8 cellular contexts compared by ENCODE assay signal in genomic region chr10:121596668-121597503, GRCh38. TPM values are rescaled to one million over a fixed set of nuclear protein-coding genes. Genes with fewer than 3 reads are reported as not detected.
DNase-seq lines count a peak whose midpoint lies in the region; ATAC-seq and TF ChIP-seq lines count a peak whose summit lies in the region.

No MANE protein-coding gene starts in this region.

- H3K27ac Mint-ChIP-seq in activated naive CD8-positive, alpha-beta T cell treated with anti-CD3 and anti-CD28 coated beads, Interleukin-2, amount 10 ng/mL, durations not matched to agents 7 days and 5 days, result no peak overlapping the region
- H3K27ac Mint-ChIP-seq in activated naive CD8-positive, alpha-beta T cell treated with anti-CD3 and anti-CD28 coated beads for 36 hours, result no peak overlapping the region

- WGBS in upper lobe of left lung, 2 donors, result 4% methylated on average over 37 to 50 of the region's 54 CpGs

- POLR2A ChIA-PET in activated naive CD8-positive, alpha-beta T cell treated with anti-CD3 and anti-CD28 coated beads, Interleukin-2, amount 10 ng/mL, durations not matched to agents 7 days and 5 days (lab: Charles Lee), result no interaction called here

- H3K4me1 ChIP-seq in upper lobe of left lung, result peaks cover 4 to 34% (median 13%) of the 10 kb centered on the region in 4 donors

- H3K27me3 Mint-ChIP-seq in activated naive CD8-positive, alpha-beta T cell treated with anti-CD3 and anti-CD28 coated beads, Interleukin-2, amount 10 ng/mL, durations not matched to agents 7 days and 5 days, result peaks cover 51% of the 10 kb centered on the region
- H3K27me3 Mint-ChIP-seq in activated naive CD8-positive, alpha-beta T cell treated with anti-CD3 and anti-CD28 coated beads for 36 hours, result peaks cover 67% of the 10 kb centered on the region

- H3K9me3 Mint-ChIP-seq in activated naive CD8-positive, alpha-beta T cell treated with anti-CD3 and anti-CD28 coated beads, Interleukin-2, amount 10 ng/mL, durations not matched to agents 7 days and 5 days, result no peaks in the 10 kb centered on the region
- H3K9me3 Mint-ChIP-seq in activated naive CD8-positive, alpha-beta T cell treated with anti-CD3 and anti-CD28 coated beads for 36 hours, result no peaks in the 10 kb centered on the region

- TF ChIP-seq POLR2A in upper lobe of left lung (IDR thresholded peaks at IDR 0.05), result no peak

- H3K27ac ChIP-seq in dorsolateral prefrontal cortex (peak overlapping the region; percentile 83 to 99 (median 96)), upper lobe of left lung (peak overlapping the region in 3 of 4 donors; percentile 57 to 83 (median 65))

- TF ChIP-seq CTCF in dorsolateral prefrontal cortex (IDR thresholded peaks at IDR 0.05 in 54 of 56, conservative IDR thresholded peaks at IDR 0.05 in 2 of 56; ENCODE audit: low read depth in 1 of 56, partially characterized antibody in 56 of 56), result peak in 54 of 56 donors; percentile 19 to 81 (median 57)
- TF ChIP-seq CTCF in upper lobe of left lung (IDR thresholded peaks at IDR 0.05), result peak in 3 of 6 experiments; percentile 16 to 24 (median 16)

- H3K27me3 ChIP-seq in dorsolateral prefrontal cortex (peaks cover 0 to 24% (median 2%) of the 10 kb centered on the region in 45 donors), upper lobe of left lung (peaks cover 0 to 13% (median 1%) of the 10 kb centered on the region in 4 donors)

- no peaks in the 10 kb centered on the region for H3K36me3 ChIP-seq in upper lobe of left lung

- intact Hi-C loops in dorsolateral prefrontal cortex (cut with DNase I), result loop anchor here (2.0 to 10.0 kb wide), 8 partner anchors 64 to 650 kb away; no protein-coding TSS in a partner anchor

- no peak for ATAC-seq in activated naive CD8-positive, alpha-beta T cell treated with anti-CD3 and anti-CD28 coated beads, Interleukin-2, amount 10 ng/mL, durations not matched to agents 7 days and 5 days (ENCODE audit: low read depth)
- ATAC-seq in upper lobe of left lung (ENCODE audit: low FRiP score in 2 of 2), result peak in 1 of 2 donors; percentile 61

- peak overlapping the region; percentile 38 for H3K4me3 Mint-ChIP-seq in activated naive CD8-positive, alpha-beta T cell treated with anti-CD3 and anti-CD28 coated beads, Interleukin-2, amount 10 ng/mL, durations not matched to agents 7 days and 5 days
- no peak overlapping the region for H3K4me3 Mint-ChIP-seq in activated naive CD8-positive, alpha-beta T cell treated with anti-CD3 and anti-CD28 coated beads for 36 hours

- no peak for TF ChIP-seq EP300 in upper lobe of left lung (IDR thresholded peaks at IDR 0.05)

- DNase-seq in activated naive CD8-positive, alpha-beta T cell treated with anti-CD3 and anti-CD28 coated beads, Interleukin-2, amount 10 ng/mL, durations not matched to agents 7 days and 5 days, result no peak
- DNase-seq in activated naive CD8-positive, alpha-beta T cell treated with anti-CD3 and anti-CD28 coated beads for 36 hours, result no peak
- DNase-seq in dorsolateral prefrontal cortex (peak in 8 of 10 donors; percentile 9 to 80 (median 64)), medulla oblongata (ENCODE audit: extremely low spot score) (peak; percentile 84), upper lobe of left lung (peak in 1 of 2 donors; percentile 86), NCI-H2196 (lab: John Stamatoyannopoulos, UW; ENCODE audit: unreplicated experiment) (no peak), NCI-H446 treated with DMSO at 0.1 percent for 48 hours (lab: John Stamatoyannopoulos, UW) (no peak), epidermal melanocyte (ENCODE audit: insufficient read length, low spot score) (no peak)

- no peaks in the 10 kb centered on the region for H3K9me3 ChIP-seq in upper lobe of left lung

- peaks cover 4% of the 10 kb centered on the region for H3K4me1 Mint-ChIP-seq in activated naive CD8-positive, alpha-beta T cell treated with anti-CD3 and anti-CD28 coated beads, Interleukin-2, amount 10 ng/mL, durations not matched to agents 7 days and 5 days
- peaks cover 4% of the 10 kb centered on the region for H3K4me1 Mint-ChIP-seq in activated naive CD8-positive, alpha-beta T cell treated with anti-CD3 and anti-CD28 coated beads for 36 hours

- no peaks in the 10 kb centered on the region for H3K36me3 Mint-ChIP-seq in activated naive CD8-positive, alpha-beta T cell treated with anti-CD3 and anti-CD28 coated beads, Interleukin-2, amount 10 ng/mL, durations not matched to agents 7 days and 5 days
- H3K36me3 Mint-ChIP-seq in activated naive CD8-positive, alpha-beta T cell treated with anti-CD3 and anti-CD28 coated beads for 36 hours, result no peaks in the 10 kb centered on the region

- H3K4me3 ChIP-seq in dorsolateral prefrontal cortex (peak overlapping the region; percentile 49 to 88 (median 75)), upper lobe of left lung (peak overlapping the region; percentile 24 to 65 (median 58))

RNA-seq across cellular contexts. Expression of gene FGFR2, which starts 1.4 kb away (rescaled TPM):
- total RNA-seq in activated naive CD8-positive, alpha-beta T cell treated with anti-CD3 and anti-CD28 coated beads, Interleukin-2, amount 10 ng/mL, durations not matched to agents 7 days and 5 days, result 1 to 10 TPM in 1 of 2 experiments, under 1 TPM in 1; 0.89 to 1.1 TPM
- not detected for total RNA-seq in activated naive CD8-positive, alpha-beta T cell treated with anti-CD3 and anti-CD28 coated beads for 36 hours
- 100 to 1,000 TPM in 94 of 120 experiments, 10 to 100 TPM in 26; 69.8 to 487 (median 136) TPM for total RNA-seq in dorsolateral prefrontal cortex
- 10 to 100 TPM; 36.7 to 83.7 (median 64.1) TPM for total RNA-seq in upper lobe of left lung

Comparison
In these comparisons a context has a peak if more than half of its experiments do, and no peak if none do; other contexts are left out.
1. DNase-seq: peak in dorsolateral prefrontal cortex (8 of 10) and medulla oblongata (single experiment); none in activated naive CD8-positive, alpha-beta T cell treated with anti-CD3 and anti-CD28 coated beads, Interleukin-2, amount 10 ng/mL, durations not matched to agents 7 days and 5 days (single experiment), activated naive CD8-positive, alpha-beta T cell treated with anti-CD3 and anti-CD28 coated beads for 36 hours (single experiment), NCI-H2196 (single experiment), NCI-H446 treated with DMSO at 0.1 percent for 48 hours (single experiment) and epidermal melanocyte (single experiment).
2. RNA of gene FGFR2, which starts 1.4 kb away (total RNA-seq): 69.8 to 487 TPM in dorsolateral prefrontal cortex and 36.7 to 83.7 TPM in upper lobe of left lung; 0.89 to 1.1 TPM in activated naive CD8-positive, alpha-beta T cell treated with anti-CD3 and anti-CD28 coated beads, Interleukin-2, amount 10 ng/mL, durations not matched to agents 7 days and 5 days and not detected in activated naive CD8-positive, alpha-beta T cell treated with anti-CD3 and anti-CD28 coated beads for 36 hours; every median in the first group is over 10 times any median in the second.